ENCODE assay signal across 9 cellular contexts in the genomic region with DNA sequence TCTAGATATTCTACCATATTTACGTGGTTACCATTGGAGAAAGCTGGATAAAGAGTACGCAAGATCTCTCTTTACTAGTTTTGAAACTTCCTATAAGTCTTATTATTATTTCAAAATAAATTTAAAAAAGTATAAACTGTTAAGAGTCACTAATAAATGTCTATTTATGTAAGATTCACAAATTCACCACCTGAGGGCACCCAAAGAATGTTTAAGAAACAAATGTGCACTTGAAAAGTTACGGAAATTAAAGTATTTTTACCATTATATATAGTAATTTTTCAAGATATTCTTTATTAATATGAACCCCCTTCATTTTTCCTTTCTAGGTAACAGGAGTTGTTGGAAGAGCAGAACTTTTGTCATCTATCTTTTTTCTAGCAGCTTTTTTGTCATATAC. TPM values are rescaled to one million over a fixed set of nuclear protein-coding genes. Genes with fewer than 3 reads are reported as not detected.
DNase-seq lines count a peak whose midpoint lies in the region; ATAC-seq and TF ChIP-seq lines count a peak whose summit lies in the region.
"Had no signal": no experiment of that assay in that cellular context is flagged by ENCODE, and none has a peak within 500 bp of the region (broad histone marks: within the 10 kb centered on the region; RNA-seq: fewer than 3 reads in every experiment).

No MANE protein-coding gene starts in this region.

- peak; percentile 70 for DNase-seq in ACHN
- peak; percentile 26 for DNase-seq in GM12865 (ENCODE audit: low read depth)
- peak; percentile 3 for DNase-seq in SW480 (ENCODE audit: low spot score)
- peak; percentile 55 for DNase-seq in glomerular endothelial cell (ENCODE audit: extremely low read depth, low read depth, low spot score)
- DNase-seq in left lobe of liver (ENCODE audit: low spot score): no peak
- no peak for DNase-seq in posterior cingulate gyrus
- no peak for DNase-seq in WERI-Rb-1
- DNase-seq in effector memory CD4-positive, alpha-beta T cell: no peak
- DNase-seq: activated naive CD8-positive, alpha-beta T cell treated with anti-CD3 and anti-CD28 coated beads, Interleukin-2, amount 10 ng/mL, durations not matched to agents 7 days and 5 days had no signal

- H3K36me3 ChIP-seq in WERI-Rb-1: no peaks in the 10 kb centered on the region
- H3K36me3 ChIP-seq in effector memory CD4-positive, alpha-beta T cell (ENCODE audit: control insufficient read depth, insufficient read depth, low read length): peaks cover 7% of the 10 kb centered on the region

- H3K27ac ChIP-seq in WERI-Rb-1: no peak overlapping the region
- H3K27ac ChIP-seq in effector memory CD4-positive, alpha-beta T cell (ENCODE audit: insufficient read depth, low read length, poor library complexity, severe bottlenecking): no peak overlapping the region

- H3K4me3 ChIP-seq in GM12865 (ENCODE audit: low read depth, low read length) (no peak overlapping the region), WERI-Rb-1 (ENCODE audit: low read depth, low read length) (no peak overlapping the region)
- H3K4me3 ChIP-seq in effector memory CD4-positive, alpha-beta T cell (ENCODE audit: insufficient read depth, low read depth, low read length, poor library complexity, severe bottlenecking): no peak overlapping the region

- H3K9me3 ChIP-seq in WERI-Rb-1 (ENCODE audit: severe bottlenecking): no peaks in the 10 kb centered on the region
- no peaks in the 10 kb centered on the region for H3K9me3 ChIP-seq in effector memory CD4-positive, alpha-beta T cell (ENCODE audit: control insufficient read depth, low read length)

- in situ Hi-C loops in ACHN (cut with HindIII; ENCODE audit: low pct_ligation_motif_present, low pct_unique_long_range_greater_than_20kb, low sequenced_read_pairs): no loop called here

- no peak for TF ChIP-seq CTCF in GM12865 (IDR thresholded peaks at IDR 0.05; ENCODE audit: insufficient read depth, low read depth, low read length, missing control alignments)
- no peak for TF ChIP-seq CTCF in WERI-Rb-1 (IDR thresholded peaks at IDR 0.05; ENCODE audit: low read depth, low read length)

- intact Hi-C loops in posterior cingulate gyrus (cut with DNase I): no loop called here

- no peaks in the 10 kb centered on the region for H3K27me3 ChIP-seq in WERI-Rb-1 (ENCODE audit: insufficient read depth, low read depth, severe bottlenecking)
- H3K27me3 ChIP-seq in effector memory CD4-positive, alpha-beta T cell (replicated peaks; ENCODE audit: control insufficient read depth, insufficient read depth, low read length, poor library complexity, severe bottlenecking): no peaks in the 10 kb centered on the region

- ATAC-seq in left lobe of liver: no peak

- no peaks in the 10 kb centered on the region for H3K4me1 ChIP-seq in effector memory CD4-positive, alpha-beta T cell (ENCODE audit: control insufficient read depth, insufficient read depth, low read length, poor library complexity, severe bottlenecking)

RNA-seq across cellular contexts. Expression of a gene that starts 11.9 kb away (rescaled TPM):
- total RNA-seq in glomerular endothelial cell (24.0 and 31.2 TPM in 2 replicates), left lobe of liver (12.7 TPM)

RNA-seq across cellular contexts. Expression of a gene that starts 12.1 kb away (rescaled TPM):
- 15.8 and 19.0 TPM in 2 replicates for total RNA-seq in glomerular endothelial cell
- total RNA-seq in left lobe of liver: 3.4 TPM

Comparison
In these comparisons a context has a peak if more than half of its experiments do, and no peak if none do; other contexts are left out.
1. DNase-seq: peak in ACHN (single experiment), GM12865 (single experiment), SW480 (single experiment) and glomerular endothelial cell (single experiment); none in left lobe of liver (single experiment), posterior cingulate gyrus (0 of 10), WERI-Rb-1 (single experiment) and effector memory CD4-positive, alpha-beta T cell (0 of 3).